ENCODE assay signal across 19 cellular contexts in genomic region chrX:28595346-28595745, GRCh38. TPM values are rescaled to one million over a fixed set of nuclear protein-coding genes. Genes with fewer than 3 reads are reported as not detected.
DNase-seq lines count a peak whose midpoint lies in the region; ATAC-seq, FAIRE-seq and TF ChIP-seq lines count a peak whose summit lies in the region.
"Had no signal": no experiment of that assay in that cellular context is flagged by ENCODE, and none has a peak within 500 bp of the region (broad histone marks: within the 10 kb centered on the region; RNA-seq: fewer than 3 reads in every experiment).

No MANE protein-coding gene starts in this region.

- H3K36me3 ChIP-seq in H1 (ENCODE audit: control insufficient read depth in 2 of 4, insufficient read depth in 4 of 4, low read length in 3 of 4) (no peaks in the 10 kb centered on the region), keratinocyte (ENCODE audit: control insufficient read depth in 2 of 2, extremely low read depth in 1 of 2, insufficient read depth in 2 of 2, low read length in 2 of 2) (no peaks in the 10 kb centered on the region), Peyer's patch (no peaks in the 10 kb centered on the region)
- H3K36me3 ChIP-seq: BLaER1 treated with 17β-estradiol and CSF1 and Interleukin-3, amounts not matched to agents 10 nM and 100 nM had no signal

- WGBS in H1 (ENCODE audit: extremely low coverage in 1 of 2, insufficient coverage in 1 of 2, insufficient read length in 1 of 2, insufficient replicate concordance in 2 of 2, low coverage in 1 of 2, low lambda C conversion rate in 2 of 2, missing lambda C conversion rate in 1 of 2), 2 experiments: 71% methylated on average over 3 of the region's 3 CpGs; no CpG with 5 or more reads in 1 of the 2 experiments

- no peaks in the 10 kb centered on the region for H3K79me1 ChIP-seq in H1 (ENCODE audit: low read depth, low read length)

- no peaks in the 10 kb centered on the region for H3K4me1 Mint-ChIP-seq in stimulated activated naive CD8-positive, alpha-beta T cell treated with anti-CD3 and anti-CD28 coated beads, Interleukin-15, amount 100 ng/mL, for 72 hours
- H3K4me1 Mint-ChIP-seq: CD4-positive, CD25-positive, alpha-beta regulatory T cell; IgD-negative memory B cell had no signal

- H3K4me3 Mint-ChIP-seq in stimulated activated naive CD8-positive, alpha-beta T cell treated with anti-CD3 and anti-CD28 coated beads, Interleukin-15, amount 100 ng/mL, for 72 hours: no peak overlapping the region
- H3K4me3 Mint-ChIP-seq: CD4-positive, CD25-positive, alpha-beta regulatory T cell; IgD-negative memory B cell had no signal

- H2BK120ac ChIP-seq in H1 (replicated peaks; ENCODE audit: low read depth, low read length): no peak overlapping the region

- H3K4me3 ChIP-seq in H1 (ENCODE audit: extremely low read depth in 1 of 4, insufficient read depth in 2 of 4, low read depth in 3 of 4, low read length in 4 of 4): no peak overlapping the region
- no peak overlapping the region for H3K4me3 ChIP-seq in keratinocyte (ENCODE audit: control insufficient read depth in 2 of 3, extremely low read depth in 1 of 3, insufficient read depth in 2 of 3, low read depth in 1 of 3, low read length in 3 of 3)
- H3K4me3 ChIP-seq in Peyer's patch: no peak overlapping the region
- H3K4me3 ChIP-seq: BLaER1 treated with 17β-estradiol and CSF1 and Interleukin-3, amounts not matched to agents 10 nM and 100 nM; GM12878 had no signal

- no peak overlapping the region for H3K56ac ChIP-seq in H1 (replicated peaks; ENCODE audit: insufficient read length, low read depth, low read length)

- peak; percentile 48 to 59; a peak in 3 of 4 replicates for TF ChIP-seq RAD21 in H1 (IDR thresholded peaks at IDR 0.05 in 1 of 2, conservative IDR thresholded peaks at IDR 0.05 in 1 of 2; ENCODE audit: low read depth in 2 of 2, low read length in 2 of 2)

- H3K4me1 ChIP-seq in H1 (replicated peaks in 1 of 4; ENCODE audit: control insufficient read depth in 3 of 4, insufficient read depth in 4 of 4, low read length in 3 of 4) (no peaks in the 10 kb centered on the region), keratinocyte (ENCODE audit: control insufficient read depth, extremely low read depth, insufficient read depth, low read length) (no peaks in the 10 kb centered on the region), Peyer's patch (no peaks in the 10 kb centered on the region)
- H3K4me1 ChIP-seq: BLaER1 treated with 17β-estradiol and CSF1 and Interleukin-3, amounts not matched to agents 10 nM and 100 nM had no signal

- no peak overlapping the region for H3K23ac ChIP-seq in H1 (ENCODE audit: insufficient read length)

- no peak overlapping the region for H3K27ac Mint-ChIP-seq in stimulated activated naive CD8-positive, alpha-beta T cell treated with anti-CD3 and anti-CD28 coated beads, Interleukin-15, amount 100 ng/mL, for 72 hours
- H3K27ac Mint-ChIP-seq: CD4-positive, CD25-positive, alpha-beta regulatory T cell had no signal

- no peak overlapping the region for H2AFZ ChIP-seq in H1 (ENCODE audit: low read length)
- no peak overlapping the region for H2AFZ ChIP-seq in keratinocyte (ENCODE audit: control insufficient read depth, low read length)

- H3K27ac ChIP-seq in H1 (ENCODE audit: low read depth, low read length): no peak overlapping the region
- H3K27ac ChIP-seq in keratinocyte (ENCODE audit: control insufficient read depth, insufficient read depth, low read length): no peak overlapping the region
- H3K27ac ChIP-seq in Peyer's patch: no peak overlapping the region
- H3K27ac ChIP-seq: BLaER1 treated with 17β-estradiol and CSF1 and Interleukin-3, amounts not matched to agents 10 nM and 100 nM had no signal

- no peak overlapping the region for H2BK15ac ChIP-seq in H1 (ENCODE audit: low read length)

- no peaks in the 10 kb centered on the region for H3K27me3 Mint-ChIP-seq in stimulated activated naive CD8-positive, alpha-beta T cell treated with anti-CD3 and anti-CD28 coated beads, Interleukin-15, amount 100 ng/mL, for 72 hours
- H3K27me3 Mint-ChIP-seq: CD4-positive, CD25-positive, alpha-beta regulatory T cell; IgD-negative memory B cell had no signal

- peak; percentile 71 for FAIRE-seq in H1 (lab: Jason Lieb, UNC)
- no peak for FAIRE-seq in keratinocyte (lab: Jason Lieb, UNC)
- FAIRE-seq: GM12878, GM18507 had no signal

- H3K14ac ChIP-seq in H1 (ENCODE audit: insufficient read length): no peak overlapping the region

- POLR2A ChIA-PET in H1 (lab: Charles Lee; ENCODE audit: partially characterized antibody): no interaction called here

- no peaks in the 10 kb centered on the region for H3K9me1 ChIP-seq in keratinocyte (ENCODE audit: control insufficient read depth, extremely low read depth, insufficient read depth, low read length)

- ATAC-seq in stimulated activated naive CD8-positive, alpha-beta T cell treated with anti-CD3 and anti-CD28 coated beads, Interleukin-15, amount 100 ng/mL, for 72 hours: no peak
- no peak for ATAC-seq in GM21447 (IDR thresholded peaks at IDR 0.05; ENCODE audit: unreplicated experiment)
- ATAC-seq: GM12878 had no signal

- H3K23me2 ChIP-seq in H1 (ENCODE audit: low read depth, low read length): no peaks in the 10 kb centered on the region

- no peaks in the 10 kb centered on the region for H3K27me3 ChIP-seq in H1 (replicated peaks in 1 of 4; ENCODE audit: control insufficient read depth in 3 of 4, extremely low read depth in 1 of 4, insufficient read depth in 3 of 4, low read length in 3 of 4)
- H3K27me3 ChIP-seq in keratinocyte (ENCODE audit: control insufficient read depth, extremely low read depth, insufficient read depth, low read length): no peaks in the 10 kb centered on the region
- H3K27me3 ChIP-seq in Peyer's patch: no peaks in the 10 kb centered on the region
- H3K27me3 ChIP-seq: BLaER1 treated with 17β-estradiol and CSF1 and Interleukin-3, amounts not matched to agents 10 nM and 100 nM had no signal

- H2BK20ac ChIP-seq in H1 (ENCODE audit: low read length): no peak overlapping the region

- no peak overlapping the region for H4K8ac ChIP-seq in H1 (ENCODE audit: extremely low read depth, insufficient read depth, low read length)

- H3K79me2 ChIP-seq in H1 (ENCODE audit: control insufficient read depth in 1 of 2, insufficient read depth in 2 of 2, low read length in 2 of 2): no peaks in the 10 kb centered on the region
- no peaks in the 10 kb centered on the region for H3K79me2 ChIP-seq in keratinocyte (ENCODE audit: control insufficient read depth, insufficient read depth, low read length)

- TF ChIP-seq CTCF in H1 (IDR thresholded peaks at IDR 0.05; ENCODE audit: control extremely low read depth in 1 of 3, insufficient read depth in 1 of 3, low read depth in 1 of 3, low read length in 3 of 3): peak in 2 of 3 experiments; percentile 1 to 13; a peak in 2 of 4 replicates
- TF ChIP-seq CTCF in keratinocyte (optimal IDR thresholded peaks at IDR 0.05 in 1 of 3, IDR thresholded peaks at IDR 0.05 in 1 of 3, conservative IDR thresholded peaks at IDR 0.05 in 1 of 3; ENCODE audit: extremely low read depth in 1 of 3, insufficient read depth in 2 of 3, low read length in 3 of 3): peak in 2 of 3 experiments; percentile 10 to 27
- TF ChIP-seq CTCF in Peyer's patch (IDR thresholded peaks at IDR 0.05): no peak

- H2BK12ac ChIP-seq in H1 (ENCODE audit: low read depth, low read length): no peak overlapping the region

- H4K20me1 ChIP-seq in H1 (replicated peaks in 1 of 2; ENCODE audit: control insufficient read depth in 1 of 2, insufficient read depth in 2 of 2, low read length in 2 of 2): no peaks in the 10 kb centered on the region
- H4K20me1 ChIP-seq in keratinocyte (ENCODE audit: control insufficient read depth, extremely low read depth, insufficient read depth, low read length): no peaks in the 10 kb centered on the region
- H4K20me1 ChIP-seq: BLaER1 treated with 17β-estradiol and CSF1 and Interleukin-3, amounts not matched to agents 10 nM and 100 nM had no signal

- dilution Hi-C loops in keratinocyte (cut with MboI; ENCODE audit: extremely low pct_ligation_motif_present, low sequenced_read_pairs): no loop called here

- H3K9me3 ChIP-seq in H1 (ENCODE audit: insufficient read depth in 2 of 2, low read depth in 1 of 2, low read length in 1 of 2) (no peaks in the 10 kb centered on the region), keratinocyte (ENCODE audit: control insufficient read depth, low read depth, low read length) (no peaks in the 10 kb centered on the region), Peyer's patch (no peaks in the 10 kb centered on the region)
- H3K9me3 ChIP-seq: BLaER1 treated with 17β-estradiol and CSF1 and Interleukin-3, amounts not matched to agents 10 nM and 100 nM had no signal

- no peak overlapping the region for H2BK5ac ChIP-seq in H1 (ENCODE audit: low read depth, low read length)

- no peak overlapping the region for H4K5ac ChIP-seq in H1 (ENCODE audit: insufficient read length, low read depth, low read length)

- H3K9ac ChIP-seq in H1 (replicated peaks in 1 of 4; ENCODE audit: extremely low read depth in 1 of 4, low read depth in 3 of 4, low read length in 3 of 4) (no peak overlapping the region), keratinocyte (ENCODE audit: control insufficient read depth, extremely low read depth, insufficient read depth, low read length) (no peak overlapping the region)
- H3K9ac ChIP-seq: BLaER1 treated with 17β-estradiol and CSF1 and Interleukin-3, amounts not matched to agents 10 nM and 100 nM had no signal

- CTCF ChIA-PET in H1 (lab: Charles Lee; ENCODE audit: partially characterized antibody): interaction anchor here (0.6 to 1.5 kb wide), 5 partner anchors 17 to 671 kb away, joined by 3 to 4 read pairs (median 4); no protein-coding TSS in a partner anchor

- TF ChIP-seq POLR2A in H1 (IDR thresholded peaks at IDR 0.05; ENCODE audit: control extremely low read depth in 1 of 2, low read depth in 2 of 2, low read length in 2 of 2) (no peak), Peyer's patch (IDR thresholded peaks at IDR 0.05) (no peak)

- no peak overlapping the region for H3K4ac ChIP-seq in H1 (replicated peaks; ENCODE audit: insufficient read length, low read depth, low read length)

- H3K4me2 ChIP-seq in H1 (ENCODE audit: insufficient read depth in 1 of 2, low read depth in 2 of 2, low read length in 2 of 2) (no peak overlapping the region), keratinocyte (ENCODE audit: control insufficient read depth, extremely low read depth, insufficient read depth, low read depth, low read length) (no peak overlapping the region)
- H3K4me2 ChIP-seq: BLaER1 treated with 17β-estradiol and CSF1 and Interleukin-3, amounts not matched to agents 10 nM and 100 nM had no signal

- no peak overlapping the region for H4K91ac ChIP-seq in H1 (replicated peaks; ENCODE audit: insufficient read length, low read length)

- H3K18ac ChIP-seq in H1 (ENCODE audit: extremely low read depth, low read length): no peak overlapping the region

- DNase-seq in NCI-H2081 treated with DMSO at 0.1 percent for 48 hours (lab: John Stamatoyannopoulos, UW) (peak; percentile 7), NCI-H2081 (lab: John Stamatoyannopoulos, UW) (no peak), OCI-M1 (lab: John Stamatoyannopoulos, UW) (peak; percentile 5), H1 (ENCODE audit: low read depth in 1 of 2, low spot score in 2 of 2) (no peak), keratinocyte (ENCODE audit: low read depth, low spot score) (no peak), Peyer's patch (no peak)
- no peak for DNase-seq in stimulated activated naive CD8-positive, alpha-beta T cell treated with anti-CD3 and anti-CD28 coated beads, Interleukin-15, amount 100 ng/mL, for 72 hours
- DNase-seq: ACHN; Calu3; CD4-positive, CD25-positive, alpha-beta regulatory T cell; DMS 273 treated with DMSO at 0.1 percent for 48 hours; GOT3; HCEC 1CT had no signal

- no peak overlapping the region for H2AK5ac ChIP-seq in H1 (ENCODE audit: low read depth, low read length)

- TF ChIP-seq EP300 in H1 (IDR thresholded peaks at IDR 0.05; ENCODE audit: borderline replicate concordance in 1 of 2, low read depth in 2 of 2, low read length in 2 of 2): no peak

- no peaks in the 10 kb centered on the region for H3K9me3 Mint-ChIP-seq in stimulated activated naive CD8-positive, alpha-beta T cell treated with anti-CD3 and anti-CD28 coated beads, Interleukin-15, amount 100 ng/mL, for 72 hours
- H3K9me3 Mint-ChIP-seq: IgD-negative memory B cell had no signal

RNA-seq across cellular contexts. Expression of gene IL1RAPL1, which starts 8.1 kb away (rescaled TPM):
- 0.29 and 0.35 TPM in 2 replicates for total RNA-seq in H1 (2021; fragmentation: NEBNext Ultra II Directional; extraction: Animal tissue kit (Norgen Biotek cat#: 25700))
- polyA plus RNA-seq in H1 (2011; rRNA removed) (0.11 and 0.13 TPM in 2 replicates), keratinocyte (1.6 to 4.2 TPM (median 2.8 TPM) in 3 replicates)
- polyA plus RNA-seq in H1 (2011; cell fraction: cytosol; rRNA removed): 0.06 TPM
- polyA plus RNA-seq in H1 (2011; cell fraction: nucleus; rRNA removed): not detected
- 0.04 to 0.27 TPM (median 0.13 TPM) in 4 replicates for polyA plus RNA-seq in H1 (2012, experiment 1 of 2)
- polyA plus RNA-seq in H1 (2012, experiment 2 of 2): not detected
- polyA plus RNA-seq in H1 (2013, experiment 1 of 2): 0.08 TPM
- polyA plus RNA-seq in H1 (2013, experiment 2 of 2): 0.07 TPM
- polyA minus RNA-seq in H1 (2011; rRNA and poly(A)+ RNA removed): 0.41 and 0.88 TPM in 2 replicates
- not detected for polyA minus RNA-seq in H1 (2011; cell fraction: cytosol; rRNA and poly(A)+ RNA removed)
- polyA minus RNA-seq in H1 (2011; cell fraction: nucleus; rRNA and poly(A)+ RNA removed): 1.5 TPM
- 0.20 TPM for polyA plus RNA-seq in keratinocyte (2011; ENCODE audit: low read depth)
- 0.77 and 1.1 TPM in 2 replicates for polyA plus RNA-seq in keratinocyte (2011; cell fraction: cytosol; rRNA removed)
- 1.8 and 2.1 TPM in 2 replicates for polyA plus RNA-seq in keratinocyte (2011; cell fraction: nucleus; rRNA removed)
- polyA plus RNA-seq in keratinocyte (2012; ENCODE audit: low replicate concordance): 2.6 TPM in 1 of 2 replicates, not detected in the other
- polyA minus RNA-seq in keratinocyte: 3.7 to 7.9 TPM (median 7.8 TPM) in 3 replicates
- polyA minus RNA-seq in keratinocyte (2011; cell fraction: cytosol; rRNA and poly(A)+ RNA removed): 2.1 TPM
- polyA minus RNA-seq in keratinocyte (2011; cell fraction: nucleus; rRNA and poly(A)+ RNA removed): 4.2 and 10.1 TPM in 2 replicates
- total RNA-seq in Peyer's patch: not detected
- total RNA-seq: Calu3; CD4-positive, CD25-positive, alpha-beta regulatory T cell; G401; GM12878 had no signal
- polyA plus RNA-seq: CD4-positive, CD25-positive, alpha-beta regulatory T cell; GM12878; IgD-negative memory B cell had no signal

Comparison
In these comparisons a context has a peak if more than half of its experiments do, and no peak if none do; other contexts are left out.
1. DNase-seq: peak in NCI-H2081 treated with DMSO at 0.1 percent for 48 hours (single experiment) and OCI-M1 (single experiment); none in NCI-H2081 (0 of 2), H1 (0 of 2), keratinocyte (single experiment), stimulated activated naive CD8-positive, alpha-beta T cell treated with anti-CD3 and anti-CD28 coated beads, Interleukin-15, amount 100 ng/mL, for 72 hours (0 of 2) and Peyer's patch (0 of 3).
2. CTCF ChIP-seq: peak in H1 (2 of 3) and keratinocyte (2 of 3); none in Peyer's patch (0 of 6).